In genomic region chr11:74730601-74731260, GRCh38 we compare ENCODE assay signal across 12 cellular contexts. TPM values are rescaled to one million over a fixed set of nuclear protein-coding genes. Genes with fewer than 3 reads are reported as not detected.
DNase-seq lines count a peak whose midpoint lies in the region; ATAC-seq and TF ChIP-seq lines count a peak whose summit lies in the region.
"Had no signal": no experiment of that assay in that cellular context is flagged by ENCODE, and none has a peak within 500 bp of the region (broad histone marks: within the 10 kb centered on the region; RNA-seq: fewer than 3 reads in every experiment).

No MANE protein-coding gene starts in this region.

- ATAC-seq in naive B cell (ENCODE audit: low read depth in 2 of 2), result no peak
- ATAC-seq: K562 had no signal

- CTCF ChIA-PET in activated naive CD4-positive, alpha-beta T cell treated with anti-CD3 and anti-CD28 coated beads, Interleukin-2, amount 10 ng/mL, durations not matched to agents 7 days and 5 days (lab: Charles Lee), result interaction anchor here (2.4 to 3.9 kb wide), 2 partner anchors 8 to 29 kb away, joined by 9 to 26 read pairs; no protein-coding TSS in a partner anchor

- intact Hi-C loops in dendritic cell treated with granulocyte-macrophage colony-stimulating factor and Interleukin-4, amounts not matched to agents 40 ng/mL and 50 ng/mL, for 4 days (cut with micrococcal nuclease), result loop anchor here (10.0 kb wide), 1 partner anchor 276 kb away; no protein-coding TSS in a partner anchor

- H3K9me3 Mint-ChIP-seq in activated naive CD4-positive, alpha-beta T cell treated with anti-CD3 and anti-CD28 coated beads, Interleukin-2, amount 50 U/mL, for 24 hours, result no peaks in the 10 kb centered on the region
- H3K9me3 Mint-ChIP-seq in activated naive CD4-positive, alpha-beta T cell treated with anti-CD3 and anti-CD28 coated beads, Interleukin-2, amount 10 ng/mL, durations not matched to agents 7 days and 5 days, result no peaks in the 10 kb centered on the region
- H3K9me3 Mint-ChIP-seq in dendritic cell treated with granulocyte-macrophage colony-stimulating factor and Interleukin-4, amounts not matched to agents 40 ng/mL and 50 ng/mL, for 4 days, result no peaks in the 10 kb centered on the region
- H3K9me3 Mint-ChIP-seq in naive B cell (peaks cover 0 to 1% (median 0%) of the 10 kb centered on the region in 7 donors), type B pancreatic cell (no peaks in the 10 kb centered on the region)
- H3K9me3 Mint-ChIP-seq: T-helper 2 cell treated with Interferon-gamma antibody and Interleukin-4, amounts not matched to agents 5 μg/mL and 100 μg/mL, for 36 hours had no signal

- TF ChIP-seq CTCF in type B pancreatic cell (conservative IDR thresholded peaks at IDR 0.05), result no peak

- H3K4me1 Mint-ChIP-seq in activated naive CD4-positive, alpha-beta T cell treated with anti-CD3 and anti-CD28 coated beads, Interleukin-2, amount 50 U/mL, for 24 hours, result peaks cover 4% of the 10 kb centered on the region
- no peaks in the 10 kb centered on the region for H3K4me1 Mint-ChIP-seq in activated naive CD4-positive, alpha-beta T cell treated with anti-CD3 and anti-CD28 coated beads, Interleukin-2, amount 10 ng/mL, durations not matched to agents 7 days and 5 days
- H3K4me1 Mint-ChIP-seq in dendritic cell treated with granulocyte-macrophage colony-stimulating factor and Interleukin-4, amounts not matched to agents 40 ng/mL and 50 ng/mL, for 4 days (ENCODE audit: low read depth), result peaks cover 7% of the 10 kb centered on the region
- H3K4me1 Mint-ChIP-seq in naive B cell (peaks cover 11 to 13% (median 12%) of the 10 kb centered on the region in 3 donors), type B pancreatic cell (ENCODE audit: unreplicated experiment) (peaks cover 5% of the 10 kb centered on the region)

- no peak overlapping the region for H3K27ac Mint-ChIP-seq in activated naive CD4-positive, alpha-beta T cell treated with anti-CD3 and anti-CD28 coated beads, Interleukin-2, amount 50 U/mL, for 24 hours
- H3K27ac Mint-ChIP-seq in activated naive CD4-positive, alpha-beta T cell treated with anti-CD3 and anti-CD28 coated beads, Interleukin-2, amount 10 ng/mL, durations not matched to agents 7 days and 5 days, result no peak overlapping the region
- no peak overlapping the region for H3K27ac Mint-ChIP-seq in dendritic cell treated with granulocyte-macrophage colony-stimulating factor and Interleukin-4, amounts not matched to agents 40 ng/mL and 50 ng/mL, for 4 days
- H3K27ac Mint-ChIP-seq in naive B cell (peak overlapping the region in 1 of 6 donors; percentile 45), type B pancreatic cell (no peak overlapping the region)
- H3K27ac Mint-ChIP-seq: T-helper 2 cell treated with Interferon-gamma antibody and Interleukin-4, amounts not matched to agents 5 μg/mL and 100 μg/mL, for 36 hours had no signal

- H3K27me3 Mint-ChIP-seq in activated naive CD4-positive, alpha-beta T cell treated with anti-CD3 and anti-CD28 coated beads, Interleukin-2, amount 50 U/mL, for 24 hours, result peaks cover 28% of the 10 kb centered on the region
- H3K27me3 Mint-ChIP-seq in activated naive CD4-positive, alpha-beta T cell treated with anti-CD3 and anti-CD28 coated beads, Interleukin-2, amount 10 ng/mL, durations not matched to agents 7 days and 5 days, result peaks cover 90% of the 10 kb centered on the region
- H3K27me3 Mint-ChIP-seq in dendritic cell treated with granulocyte-macrophage colony-stimulating factor and Interleukin-4, amounts not matched to agents 40 ng/mL and 50 ng/mL, for 4 days, result peaks cover 76% of the 10 kb centered on the region
- H3K27me3 Mint-ChIP-seq in naive B cell (peaks cover 56 to 72% (median 67%) of the 10 kb centered on the region in 3 donors), type B pancreatic cell (peaks cover 85% of the 10 kb centered on the region)

- DNase-seq in activated naive CD4-positive, alpha-beta T cell treated with anti-CD3 and anti-CD28 coated beads, Interleukin-2, amount 10 ng/mL, durations not matched to agents 7 days and 5 days, result no peak
- no peak for DNase-seq in naive B cell
- no peak for DNase-seq in type B pancreatic cell (ENCODE audit: extremely low spot score, unreplicated experiment)
- DNase-seq in activated CD4-positive, alpha-beta T cell treated with anti-CD3 and anti-CD28 coated beads for 48 hours, result no peak
- DNase-seq in A172 (ENCODE audit: low spot score), result no peak
- DNase-seq in NCI-H1105 treated with DMSO at 0.1 percent for 48 hours (lab: John Stamatoyannopoulos, UW), result no peak

- H3K36me3 Mint-ChIP-seq in activated naive CD4-positive, alpha-beta T cell treated with anti-CD3 and anti-CD28 coated beads, Interleukin-2, amount 50 U/mL, for 24 hours, result no peaks in the 10 kb centered on the region
- no peaks in the 10 kb centered on the region for H3K36me3 Mint-ChIP-seq in activated naive CD4-positive, alpha-beta T cell treated with anti-CD3 and anti-CD28 coated beads, Interleukin-2, amount 10 ng/mL, durations not matched to agents 7 days and 5 days
- no peaks in the 10 kb centered on the region for H3K36me3 Mint-ChIP-seq in dendritic cell treated with granulocyte-macrophage colony-stimulating factor and Interleukin-4, amounts not matched to agents 40 ng/mL and 50 ng/mL, for 4 days (ENCODE audit: low read depth)
- H3K36me3 Mint-ChIP-seq in naive B cell, result peaks cover 0 to 16% of the 10 kb centered on the region in 2 donors
- H3K36me3 Mint-ChIP-seq in type B pancreatic cell, result no peaks in the 10 kb centered on the region

- H3K4me3 Mint-ChIP-seq in activated naive CD4-positive, alpha-beta T cell treated with anti-CD3 and anti-CD28 coated beads, Interleukin-2, amount 50 U/mL, for 24 hours, result peak overlapping the region; percentile 6
- no peak overlapping the region for H3K4me3 Mint-ChIP-seq in activated naive CD4-positive, alpha-beta T cell treated with anti-CD3 and anti-CD28 coated beads, Interleukin-2, amount 10 ng/mL, durations not matched to agents 7 days and 5 days
- peak overlapping the region; percentile 48 for H3K4me3 Mint-ChIP-seq in dendritic cell treated with granulocyte-macrophage colony-stimulating factor and Interleukin-4, amounts not matched to agents 40 ng/mL and 50 ng/mL, for 4 days
- peak overlapping the region in 6 of 8 donors; percentile 51 to 82 (median 68) for H3K4me3 Mint-ChIP-seq in naive B cell
- H3K4me3 Mint-ChIP-seq in type B pancreatic cell, result peak overlapping the region; percentile 83
- H3K4me3 Mint-ChIP-seq: T-helper 2 cell treated with Interferon-gamma antibody and Interleukin-4, amounts not matched to agents 5 μg/mL and 100 μg/mL, for 36 hours had no signal

RNA-seq across cellular contexts. Expression of gene CHRDL2, which starts 0.5 kb away (rescaled TPM):
- not detected for polyA plus RNA-seq in naive B cell (ENCODE audit: low read depth in 6 of 6)
- total RNA-seq in type B pancreatic cell (ENCODE audit: low replicate concordance), result 1.4 TPM in 1 of 2 replicates, not detected in the other
- not detected in 2 replicates for total RNA-seq in A172 (2014; rRNA removed; shearing (Covaris generic))
- total RNA-seq: ascending aorta, K562, OCI-LY7 had no signal
- polyA plus RNA-seq: K562 had no signal

RNA-seq across cellular contexts. Expression of gene RNF169, which starts 17.9 kb away (rescaled TPM):
- polyA plus RNA-seq in naive B cell (ENCODE audit: low read depth in 6 of 6), result 1 to 10 TPM in 5 of 6 donors, under 1 TPM in 1; 1.00 to 3.1 (median 1.6) TPM
- total RNA-seq in type B pancreatic cell (ENCODE audit: low replicate concordance), result 16.8 and 18.8 TPM in 2 replicates
- 23.2 and 28.6 TPM in 2 replicates for total RNA-seq in A172 (2014; rRNA removed; shearing (Covaris generic))
